In genomic region chr15:85582076-85582718, GRCh38 we compare ENCODE assay signal across 8 cellular contexts.
DNase-seq lines count a peak whose midpoint lies in the region; ATAC-seq and TF ChIP-seq lines count a peak whose summit lies in the region.

No MANE protein-coding gene starts in this region.

- H3K4me3 Mint-ChIP-seq in activated naive CD8-positive, alpha-beta T cell treated with anti-CD3 and anti-CD28 coated beads for 36 hours: peak overlapping the region; percentile 72

- peaks cover 70% of the 10 kb centered on the region for H3K4me1 Mint-ChIP-seq in activated naive CD8-positive, alpha-beta T cell treated with anti-CD3 and anti-CD28 coated beads for 36 hours

- no peak for TF ChIP-seq POLR2A in uterus (IDR thresholded peaks at IDR 0.05)

- no peaks in the 10 kb centered on the region for H3K9me3 ChIP-seq in uterus

- H3K4me1 ChIP-seq in uterus: peaks cover 13 to 22% of the 10 kb centered on the region in 2 donors

- TF ChIP-seq CTCF in uterus (IDR thresholded peaks at IDR 0.05): no peak

- peak overlapping the region; percentile 90 for H3K27ac Mint-ChIP-seq in activated naive CD8-positive, alpha-beta T cell treated with anti-CD3 and anti-CD28 coated beads for 36 hours

- no peaks in the 10 kb centered on the region for H3K27me3 Mint-ChIP-seq in activated naive CD8-positive, alpha-beta T cell treated with anti-CD3 and anti-CD28 coated beads for 36 hours

- H3K27ac ChIP-seq in layer of hippocampus (ENCODE audit: low read depth, low read length) (peak overlapping the region; percentile 47), uterus (peak overlapping the region; percentile 91 to 93)

- H3K36me3 ChIP-seq in uterus: no peaks in the 10 kb centered on the region

- peak overlapping the region; percentile 22 to 30 for H3K4me3 ChIP-seq in uterus

- peaks cover 43% of the 10 kb centered on the region for H3K36me3 Mint-ChIP-seq in activated naive CD8-positive, alpha-beta T cell treated with anti-CD3 and anti-CD28 coated beads for 36 hours

- ATAC-seq in HG03354 (IDR thresholded peaks at IDR 0.05; ENCODE audit: poor library complexity, severe bottlenecking, unreplicated experiment): peak; percentile 41

- no peaks in the 10 kb centered on the region for H3K9me3 Mint-ChIP-seq in activated naive CD8-positive, alpha-beta T cell treated with anti-CD3 and anti-CD28 coated beads for 36 hours

- DNase-seq in activated gamma-delta T cell treated with Interleukin-2 at 50 U/mL for 16 hours (peak; percentile 41), activated gamma-delta T cell (lab: John Stamatoyannopoulos, UW) (no peak), uterus (peak; percentile 42 to 72), HuH-7 (ENCODE audit: low spot score) (no peak), GOT3 (lab: John Stamatoyannopoulos, UW) (no peak)
- no peak for DNase-seq in activated naive CD8-positive, alpha-beta T cell treated with anti-CD3 and anti-CD28 coated beads for 36 hours

- intact Hi-C loops in uterus (cut with DNase I; ENCODE audit: low total_unique reads): no loop called here

- H3K27me3 ChIP-seq in layer of hippocampus (ENCODE audit: control insufficient read depth, insufficient read depth, low read length) (no peaks in the 10 kb centered on the region), uterus (no peaks in the 10 kb centered on the region)

Comparison
In these comparisons a context has a peak if more than half of its experiments do, and no peak if none do; other contexts are left out.
1. DNase-seq: peak in activated gamma-delta T cell treated with Interleukin-2 at 50 U/mL for 16 hours (single experiment) and uterus (2 of 2); none in activated gamma-delta T cell (single experiment), activated naive CD8-positive, alpha-beta T cell treated with anti-CD3 and anti-CD28 coated beads for 36 hours (single experiment), HuH-7 (single experiment) and GOT3 (single experiment).